ENCODE assay signal across 19 cellular contexts in genomic region chr2:230578106-230578505, GRCh38.
A peak's percentile ranks its signal among the peaks of the same experiment; 100 is the strongest.
DNase-seq lines count a peak whose midpoint lies in the region; FAIRE-seq and TF ChIP-seq lines count a peak whose summit lies in the region.
"Had no signal": no experiment of that assay in that cellular context is flagged by ENCODE, and none has a peak within 500 bp of the region (broad histone marks: within the 10 kb centered on the region; RNA-seq: fewer than 3 reads in every experiment).

No MANE protein-coding gene starts in this region.

- H3K27ac Mint-ChIP-seq in astrocyte (ENCODE audit: unreplicated experiment) = no peak overlapping the region
- H3K27ac Mint-ChIP-seq in HFFc6 = no peak overlapping the region
- H3K27ac Mint-ChIP-seq in activated CD4-positive, alpha-beta T cell treated with anti-CD3 and anti-CD28 coated beads, Interleukin-2, amount 10 ng/mL, durations not matched to agents 7 days and 5 days = no peak overlapping the region
- H3K27ac Mint-ChIP-seq: activated naive CD4-positive, alpha-beta T cell treated with anti-CD3 and anti-CD28 coated beads, Interleukin-2, amount 50 U/mL, for 24 hours; H9; stimulated activated naive CD8-positive, alpha-beta T cell treated with anti-CD3 and anti-CD28 coated beads, Interleukin-15, Interleukin-2, amounts not matched to agents 100 ng/mL and 50 ng/mL, for 24 hours had no signal

- H3K9ac ChIP-seq in astrocyte (ENCODE audit: low read length) = no peak overlapping the region

- H3K9me3 ChIP-seq in astrocyte (ENCODE audit: insufficient read depth, low read depth, low read length) = no peaks in the 10 kb centered on the region
- H3K9me3 ChIP-seq: upper lobe of right lung had no signal

- no peaks in the 10 kb centered on the region for H3K79me2 ChIP-seq in astrocyte (ENCODE audit: insufficient read depth, low read length)
- H3K79me2 ChIP-seq: hepatocyte had no signal

- peaks cover 2% of the 10 kb centered on the region for H3K27me3 ChIP-seq in astrocyte (ENCODE audit: insufficient read depth, low read length)
- H3K27me3 ChIP-seq: hepatocyte, upper lobe of right lung had no signal

- peaks cover 2% of the 10 kb centered on the region for H3K4me1 ChIP-seq in astrocyte (ENCODE audit: insufficient read depth, low read length)
- H3K4me1 ChIP-seq: upper lobe of right lung had no signal

- H3K27ac ChIP-seq in astrocyte (ENCODE audit: low read depth, low read length) = no peak overlapping the region
- H3K27ac ChIP-seq: hepatocyte, upper lobe of right lung had no signal

- CTCF ChIA-PET in activated CD4-positive, alpha-beta T cell treated with anti-CD3 and anti-CD28 coated beads, Interleukin-2, amount 10 ng/mL, durations not matched to agents 7 days and 5 days (lab: Charles Lee) = interaction anchor here (0.7 kb wide), 1 partner anchor 318 kb away, joined by 3 read pairs; no protein-coding TSS in a partner anchor

- H4K20me1 ChIP-seq in astrocyte (ENCODE audit: insufficient read depth, low read length) = no peaks in the 10 kb centered on the region

- no peak overlapping the region for H2AFZ ChIP-seq in astrocyte (ENCODE audit: low read depth, low read length)
- H2AFZ ChIP-seq: hepatocyte had no signal

- H3K4me2 ChIP-seq in astrocyte (ENCODE audit: low read length) = peak overlapping the region; percentile 7
- H3K4me2 ChIP-seq: hepatocyte had no signal

- H3K4me1 Mint-ChIP-seq in astrocyte (ENCODE audit: low read depth, unreplicated experiment) (no peaks in the 10 kb centered on the region), HFFc6 (ENCODE audit: low read depth) (peaks cover 10% of the 10 kb centered on the region)
- H3K4me1 Mint-ChIP-seq in activated CD4-positive, alpha-beta T cell treated with anti-CD3 and anti-CD28 coated beads, Interleukin-2, amount 10 ng/mL, durations not matched to agents 7 days and 5 days = peaks cover 26% of the 10 kb centered on the region

- H3K36me3 ChIP-seq in astrocyte (ENCODE audit: insufficient read depth, low read length) = no peaks in the 10 kb centered on the region
- H3K36me3 ChIP-seq: upper lobe of right lung had no signal

- POLR2A ChIA-PET in activated CD4-positive, alpha-beta T cell treated with anti-CD3 and anti-CD28 coated beads, Interleukin-2, amount 10 ng/mL, durations not matched to agents 7 days and 5 days (lab: Charles Lee) = no interaction called here

- H3K9me3 Mint-ChIP-seq in astrocyte (ENCODE audit: unreplicated experiment) (peaks cover 17% of the 10 kb centered on the region), HFFc6 (peaks cover 4% of the 10 kb centered on the region)
- H3K9me3 Mint-ChIP-seq in activated CD4-positive, alpha-beta T cell treated with anti-CD3 and anti-CD28 coated beads, Interleukin-2, amount 10 ng/mL, durations not matched to agents 7 days and 5 days = peaks cover 36% of the 10 kb centered on the region

- H3K27me3 Mint-ChIP-seq in astrocyte (ENCODE audit: low read depth, unreplicated experiment) (peaks cover 22% of the 10 kb centered on the region), HFFc6 (ENCODE audit: insufficient read depth) (peaks cover 10% of the 10 kb centered on the region)
- no peaks in the 10 kb centered on the region for H3K27me3 Mint-ChIP-seq in activated CD4-positive, alpha-beta T cell treated with anti-CD3 and anti-CD28 coated beads, Interleukin-2, amount 10 ng/mL, durations not matched to agents 7 days and 5 days
- H3K27me3 Mint-ChIP-seq: activated naive CD4-positive, alpha-beta T cell treated with anti-CD3 and anti-CD28 coated beads, Interleukin-2, amount 50 U/mL, for 24 hours; stimulated activated naive CD8-positive, alpha-beta T cell treated with anti-CD3 and anti-CD28 coated beads, Interleukin-15, Interleukin-2, amounts not matched to agents 100 ng/mL and 50 ng/mL, for 24 hours had no signal

- DNase-seq in Daoy (ENCODE audit: low read depth) = peak; percentile 24
- DNase-seq in GM19239 (ENCODE audit: insufficient read length, low spot score) = no peak
- peak; percentile 24 for DNase-seq in KBM-7
- no peak for DNase-seq in astrocyte (ENCODE audit: low read depth)
- no peak for DNase-seq in NCI-H2081 (lab: John Stamatoyannopoulos, UW)
- DNase-seq in HFFc6 = no peak
- DNase-seq in activated CD4-positive, alpha-beta T cell treated with anti-CD3 and anti-CD28 coated beads, Interleukin-2, amount 10 ng/mL, durations not matched to agents 7 days and 5 days = no peak
- DNase-seq in GM20000 (ENCODE audit: low spot score) = no peak
- DNase-seq: activated CD4-positive, alpha-beta T cell treated with anti-CD3 and anti-CD28 coated beads, Interleukin-2, amount 50 U/mL, for 4 hours; COR-L47; H9; islet precursor cell; NCI-H187; NCI-H226; RPMI8226; upper lobe of right lung had no signal

- H3K4me3 ChIP-seq in astrocyte (ENCODE audit: insufficient read depth, low read depth, low read length) = no peak overlapping the region
- H3K4me3 ChIP-seq: hepatocyte, upper lobe of right lung had no signal

- H3K36me3 Mint-ChIP-seq in astrocyte (ENCODE audit: low read depth, unreplicated experiment) = no peaks in the 10 kb centered on the region
- H3K36me3 Mint-ChIP-seq in HFFc6 (ENCODE audit: low read depth) = peaks cover 14% of the 10 kb centered on the region
- peaks cover 27% of the 10 kb centered on the region for H3K36me3 Mint-ChIP-seq in activated CD4-positive, alpha-beta T cell treated with anti-CD3 and anti-CD28 coated beads, Interleukin-2, amount 10 ng/mL, durations not matched to agents 7 days and 5 days (ENCODE audit: low read depth)

- FAIRE-seq in GM19239 (lab: Jason Lieb, UNC) (peak; percentile 67), astrocyte (lab: Jason Lieb, UNC) (no peak)

- H3K4me3 Mint-ChIP-seq in astrocyte (ENCODE audit: unreplicated experiment) (no peak overlapping the region), HFFc6 (no peak overlapping the region)
- no peak overlapping the region for H3K4me3 Mint-ChIP-seq in activated CD4-positive, alpha-beta T cell treated with anti-CD3 and anti-CD28 coated beads, Interleukin-2, amount 10 ng/mL, durations not matched to agents 7 days and 5 days
- H3K4me3 Mint-ChIP-seq: activated naive CD4-positive, alpha-beta T cell treated with anti-CD3 and anti-CD28 coated beads, Interleukin-2, amount 50 U/mL, for 24 hours; H9; stimulated activated naive CD8-positive, alpha-beta T cell treated with anti-CD3 and anti-CD28 coated beads, Interleukin-15, Interleukin-2, amounts not matched to agents 100 ng/mL and 50 ng/mL, for 24 hours had no signal

- no peak for TF ChIP-seq CTCF in astrocyte (IDR thresholded peaks at IDR 0.05; ENCODE audit: insufficient read depth, low read depth, low read length)
- TF ChIP-seq CTCF in HFFc6 (IDR thresholded peaks at IDR 0.05) = no peak
- TF ChIP-seq CTCF in GM20000 (IDR thresholded peaks at IDR 0.05; ENCODE audit: extremely low read depth, missing control alignments) = no peak

- in situ Hi-C loops in KBM-7 (cut with MboI; ENCODE audit: low pct_unique_long_range_greater_than_20kb, low sequenced_read_pairs) = no loop called here

Comparison
In these comparisons a context has a peak if more than half of its experiments do, and no peak if none do; other contexts are left out.
1. DNase-seq: peak in Daoy (single experiment) and KBM-7 (single experiment); none in GM19239 (single experiment), astrocyte (single experiment), NCI-H2081 (0 of 2), HFFc6 (single experiment), activated CD4-positive, alpha-beta T cell treated with anti-CD3 and anti-CD28 coated beads, Interleukin-2, amount 10 ng/mL, durations not matched to agents 7 days and 5 days (single experiment) and GM20000 (single experiment).